In genomic region chr22:48948575-48949170, GRCh38 we compare ENCODE assay signal across 9 cellular contexts.
"Had no signal": no experiment of that assay in that cellular context is flagged by ENCODE, and none has a peak within 500 bp of the region (broad histone marks: within the 10 kb centered on the region; RNA-seq: fewer than 3 reads in every experiment).

No MANE protein-coding gene starts in this region.

- DNase-seq: activated naive CD4-positive, alpha-beta T cell treated with anti-CD3 and anti-CD28 coated beads for 36 hours; central memory CD4-positive, alpha-beta T cell; erythroblast; hippocampal formation; mammary epithelial cell; mucosa of descending colon; small intestine had no signal

- H3K9me3 ChIP-seq: adrenal gland, mucosa of descending colon had no signal

- H3K27ac ChIP-seq: adrenal gland, tibial nerve had no signal

- H3K4me3 ChIP-seq: adrenal gland, mucosa of descending colon, tibial nerve had no signal

- H3K27me3 ChIP-seq: adrenal gland, tibial nerve had no signal

- ATAC-seq: mucosa of descending colon had no signal

- H3K4me1 ChIP-seq: adrenal gland, tibial nerve had no signal

- H3K36me3 ChIP-seq: adrenal gland, tibial nerve had no signal
